ENCODE assay signal across 15 cellular contexts in genomic region chr19:54180691-54181091, GRCh38. TPM values are rescaled to one million over a fixed set of nuclear protein-coding genes. Genes with fewer than 3 reads are reported as not detected.
DNase-seq lines count a peak whose midpoint lies in the region; ATAC-seq, FAIRE-seq and TF ChIP-seq lines count a peak whose summit lies in the region.
"Had no signal": no experiment of that assay in that cellular context is flagged by ENCODE, and none has a peak within 500 bp of the region (broad histone marks: within the 10 kb centered on the region; RNA-seq: fewer than 3 reads in every experiment).

No MANE protein-coding gene starts in this region.

- no peaks in the 10 kb centered on the region for H3K79me2 ChIP-seq in PC-3 (ENCODE audit: low read length)
- no peaks in the 10 kb centered on the region for H3K79me2 ChIP-seq in H1 (ENCODE audit: control insufficient read depth in 1 of 2, insufficient read depth in 2 of 2, low read length in 2 of 2)
- peaks cover 15% of the 10 kb centered on the region for H3K79me2 ChIP-seq in SK-N-SH (ENCODE audit: insufficient read depth)

- H3K14ac ChIP-seq in H1 (ENCODE audit: insufficient read length) = no peak overlapping the region

- CTCF ChIA-PET in PC-3 (lab: Charles Lee) = interaction anchor here (0.7 kb wide), 1 partner anchor 85 kb away, joined by 3 read pairs; no protein-coding TSS in a partner anchor
- CTCF ChIA-PET in H1 (lab: Charles Lee; ENCODE audit: partially characterized antibody) = interaction anchor here (1.0 to 1.9 kb wide), 9 partner anchors 8 to 84 kb away, joined by 3 to 7 read pairs (median 4); partner anchors contain the start of genes LENG1 and MBOAT7
- CTCF ChIA-PET in SK-N-SH (lab: Yijun Ruan, JAX) = interaction anchor here (1.6 to 3.5 kb wide), 2 partner anchors 8 to 13 kb away, joined by 4 to 12 read pairs; no protein-coding TSS in a partner anchor

- no peak overlapping the region for H2BK15ac ChIP-seq in H1 (ENCODE audit: low read length)

- H3K9me3 ChIP-seq in BLaER1 (no peaks in the 10 kb centered on the region), PC-3 (ENCODE audit: low read length) (no peaks in the 10 kb centered on the region), H1 (ENCODE audit: insufficient read depth in 2 of 2, low read depth in 1 of 2, low read length in 1 of 2) (no peaks in the 10 kb centered on the region), mesodermal cell (ENCODE audit: control insufficient read depth, low read length) (no peaks in the 10 kb centered on the region), SK-N-SH (no peaks in the 10 kb centered on the region)
- H3K9me3 ChIP-seq: SJCRH30 had no signal

- H3K4me1 ChIP-seq in BLaER1 (peaks cover 30% of the 10 kb centered on the region), PC-3 (ENCODE audit: insufficient read depth, low read length) (no peaks in the 10 kb centered on the region), H1 (replicated peaks in 1 of 4; ENCODE audit: control insufficient read depth in 3 of 4, insufficient read depth in 4 of 4, low read length in 3 of 4) (peaks cover 0 to 7% (median 3%) of the 10 kb centered on the region in 4 experiments; a peak in 5 of 7 replicates), mesodermal cell (ENCODE audit: control insufficient read depth, insufficient read depth, low read length, poor library complexity, severe bottlenecking) (no peaks in the 10 kb centered on the region), SK-N-SH (ENCODE audit: control insufficient read depth in 1 of 2, insufficient read depth in 2 of 2, low read depth in 1 of 2, low read length in 1 of 2) (peaks cover 0 to 9% of the 10 kb centered on the region in 2 experiments; a peak in 1 of 4 replicates)

- no peak for TF ChIP-seq EP300 in H1 (IDR thresholded peaks at IDR 0.05; ENCODE audit: borderline replicate concordance in 1 of 2, low read depth in 2 of 2, low read length in 2 of 2)
- TF ChIP-seq EP300 in SK-N-SH (IDR thresholded peaks at IDR 0.05; ENCODE audit: borderline replicate concordance in 1 of 2, low read depth in 1 of 2, low read length in 1 of 2) = no peak

- no peaks in the 10 kb centered on the region; the same call in 1 of the 2 replicates for H3K23me2 ChIP-seq in H1 (ENCODE audit: low read depth, low read length)

- H3K23ac ChIP-seq in H1 (ENCODE audit: insufficient read length) = no peak overlapping the region

- no peaks in the 10 kb centered on the region for H3K79me1 ChIP-seq in H1 (ENCODE audit: low read depth, low read length)

- no peak overlapping the region for H2BK5ac ChIP-seq in H1 (ENCODE audit: low read depth, low read length)

- no peak overlapping the region for H2BK120ac ChIP-seq in H1 (replicated peaks; ENCODE audit: low read depth, low read length)

- H3K27me3 ChIP-seq in BLaER1 = no peaks in the 10 kb centered on the region
- H3K27me3 ChIP-seq in PC-3 (ENCODE audit: low read length) = no peaks in the 10 kb centered on the region
- no peaks in the 10 kb centered on the region for H3K27me3 ChIP-seq in H1 (replicated peaks in 1 of 4; ENCODE audit: control insufficient read depth in 3 of 4, extremely low read depth in 1 of 4, insufficient read depth in 3 of 4, low read length in 3 of 4)
- H3K27me3 ChIP-seq in SK-N-SH (ENCODE audit: insufficient read depth) = no peaks in the 10 kb centered on the region
- H3K27me3 ChIP-seq: SJCRH30 had no signal

- H4K8ac ChIP-seq in H1 (ENCODE audit: extremely low read depth, insufficient read depth, low read length) = peak overlapping the region; percentile 16; the same call in 1 of the 2 replicates

- no peak overlapping the region for H2BK12ac ChIP-seq in H1 (ENCODE audit: low read depth, low read length)

- FAIRE-seq in H1 (lab: Jason Lieb, UNC) = no peak

- H3K36me3 ChIP-seq in BLaER1 (peaks cover 68% of the 10 kb centered on the region), PC-3 (ENCODE audit: low read depth, low read length) (peaks cover 25% of the 10 kb centered on the region), H1 (ENCODE audit: control insufficient read depth in 2 of 4, insufficient read depth in 4 of 4, low read length in 3 of 4) (peaks cover 6 to 11% (median 7%) of the 10 kb centered on the region in 4 experiments; a peak in 6 of 8 replicates), mesodermal cell (ENCODE audit: control insufficient read depth, insufficient read depth, low read length) (peaks cover 87% of the 10 kb centered on the region), SK-N-SH (replicated peaks in 1 of 2; ENCODE audit: control insufficient read depth in 1 of 2, insufficient read depth in 2 of 2, low read length in 1 of 2) (peaks cover 28 to 33% of the 10 kb centered on the region in 2 experiments)

- no TSS peak for BruUV-seq in PC-3 (replicated peaks; lab: Mats Ljungman, UMichigan)

- H3K56ac ChIP-seq in H1 (replicated peaks; ENCODE audit: insufficient read length, low read depth, low read length) = no peak overlapping the region

- no peak overlapping the region for H3K18ac ChIP-seq in H1 (ENCODE audit: extremely low read depth, low read length)

- no peak overlapping the region for H4K91ac ChIP-seq in H1 (replicated peaks; ENCODE audit: insufficient read length, low read length)

- intact Hi-C loops in PC-3 (cut with micrococcal nuclease) = no loop called here

- peak; percentile 1 for DNase-seq in PC-3
- DNase-seq in H1 (ENCODE audit: low read depth in 1 of 2, low spot score in 2 of 2) = no peak
- DNase-seq in NCI-H524 (lab: John Stamatoyannopoulos, UW) = no peak
- DNase-seq in SK-N-SH = no peak
- DNase-seq in GDM1 (lab: John Stamatoyannopoulos, UW) = no peak
- no peak for DNase-seq in NCI-H1694 treated with DMSO at 0.1 percent for 48 hours (lab: John Stamatoyannopoulos, UW)
- DNase-seq: CD4-positive, alpha-beta memory T cell; DMS79; NCI-H2171 treated with DMSO at 0.1 percent for 48 hours had no signal

- H3K27ac ChIP-seq in BLaER1 (0 out of 2 replicates have a peak overlapping the region, but pooled peaks have one; percentile 30), PC-3 (ENCODE audit: low read length) (no peak overlapping the region), H1 (ENCODE audit: low read depth, low read length) (peak overlapping the region; percentile 17; the same call in 1 of the 2 replicates), mesodermal cell (ENCODE audit: low read depth, low read length, severe bottlenecking) (peak overlapping the region; percentile 59), SK-N-SH (ENCODE audit: low read depth in 2 of 2, low read length in 1 of 2) (no peak overlapping the region)
- H3K27ac ChIP-seq: RWPE1, SJCRH30 had no signal

- WGBS in H1 (ENCODE audit: extremely low coverage in 1 of 2, insufficient coverage in 1 of 2, insufficient read length in 1 of 2, insufficient replicate concordance in 2 of 2, low coverage in 1 of 2, low lambda C conversion rate in 2 of 2, missing lambda C conversion rate in 1 of 2), 2 experiments = 89% methylated on average over 1 of the region's 37 CpGs; no CpG with 5 or more reads in 1 of the 2 experiments
- 95% methylated on average over 36 of the region's 37 CpGs for WGBS in mesodermal cell (ENCODE audit: insufficient coverage in 2 of 2), 2 experiments
- 98% methylated on average over 36 of the region's 37 CpGs for WGBS in SK-N-SH (ENCODE audit: low lambda C conversion rate)

- TF ChIP-seq RAD21 in H1 (IDR thresholded peaks at IDR 0.05 in 1 of 2, conservative IDR thresholded peaks at IDR 0.05 in 1 of 2; ENCODE audit: low read depth in 2 of 2, low read length in 2 of 2) (no peak), SK-N-SH (IDR thresholded peaks at IDR 0.05; ENCODE audit: low read length) (no peak)

- H2AK5ac ChIP-seq in H1 (ENCODE audit: low read depth, low read length) = no peak overlapping the region

- no peak for TF ChIP-seq POLR2A in H1 (IDR thresholded peaks at IDR 0.05; ENCODE audit: control extremely low read depth in 1 of 2, low read depth in 2 of 2, low read length in 2 of 2)

- TF ChIP-seq CTCF in PC-3 (conservative IDR thresholded peaks at IDR 0.05; ENCODE audit: low read depth, low read length) (no peak), H1 (IDR thresholded peaks at IDR 0.05; ENCODE audit: control extremely low read depth in 1 of 3, insufficient read depth in 1 of 3, low read depth in 1 of 3, low read length in 3 of 3) (no peak), SK-N-SH (IDR thresholded peaks at IDR 0.05) (no peak)

- H3F3A ChIP-seq in PC-3 (ENCODE audit: low read length, unreplicated experiment) (no peaks in the 10 kb centered on the region), SK-N-SH (replicated peaks; ENCODE audit: insufficient read depth) (peaks cover 3% of the 10 kb centered on the region)

- H3K4me3 ChIP-seq in BLaER1 = no peak overlapping the region
- H3K4me3 ChIP-seq in PC-3 (ENCODE audit: low read length) = no peak overlapping the region
- no peak overlapping the region for H3K4me3 ChIP-seq in H1 (ENCODE audit: extremely low read depth in 1 of 4, insufficient read depth in 2 of 4, low read depth in 3 of 4, low read length in 4 of 4)
- no peak overlapping the region for H3K4me3 ChIP-seq in mesodermal cell (ENCODE audit: extremely low read depth, insufficient read depth, low read length, poor library complexity, severe bottlenecking)
- H3K4me3 ChIP-seq in SK-N-SH (ENCODE audit: low read depth in 2 of 2, low read length in 1 of 2) = no peak overlapping the region
- H3K4me3 ChIP-seq: SJCRH30 had no signal

- H4K20me1 ChIP-seq in BLaER1 (peaks cover 17% of the 10 kb centered on the region), PC-3 (ENCODE audit: low read length) (no peaks in the 10 kb centered on the region), H1 (replicated peaks in 1 of 2; ENCODE audit: control insufficient read depth in 1 of 2, insufficient read depth in 2 of 2, low read length in 2 of 2) (peaks cover 10 to 15% of the 10 kb centered on the region in 2 experiments), SK-N-SH (ENCODE audit: insufficient read depth) (peaks cover 5% of the 10 kb centered on the region; the same call in 1 of the 2 replicates)

- H2AFZ ChIP-seq in PC-3 (ENCODE audit: low read length) (no peak overlapping the region), H1 (ENCODE audit: low read length) (no peak overlapping the region), SK-N-SH (ENCODE audit: low read depth) (no peak overlapping the region)

- H3K4me2 ChIP-seq in BLaER1 (peak overlapping the region; percentile 76), PC-3 (ENCODE audit: low read length) (no peak overlapping the region), H1 (ENCODE audit: insufficient read depth in 1 of 2, low read depth in 2 of 2, low read length in 2 of 2) (no peak overlapping the region), SK-N-SH (no peak overlapping the region)

- no peak overlapping the region for H4K5ac ChIP-seq in H1 (ENCODE audit: insufficient read length, low read depth, low read length)

- no peaks in the 10 kb centered on the region for H3K9me2 ChIP-seq in PC-3 (replicated peaks; ENCODE audit: low read length)
- H3K9me2 ChIP-seq in SK-N-SH = no peaks in the 10 kb centered on the region

- 0 out of 2 replicates have a peak overlapping the region, but pooled peaks have one; percentile 38 for H3K9ac ChIP-seq in BLaER1
- H3K9ac ChIP-seq in PC-3 (ENCODE audit: low read length) = no peak overlapping the region
- H3K9ac ChIP-seq in H1 (replicated peaks in 1 of 4; ENCODE audit: extremely low read depth in 1 of 4, low read depth in 3 of 4, low read length in 3 of 4) = no peak overlapping the region; a peak in 1 of 7 replicates
- no peak overlapping the region for H3K9ac ChIP-seq in SK-N-SH

- no peak overlapping the region for H3K4ac ChIP-seq in H1 (replicated peaks; ENCODE audit: insufficient read length, low read depth, low read length)

- ATAC-seq in PC-3 = no peak

- no peak overlapping the region for H2BK20ac ChIP-seq in H1 (ENCODE audit: low read length)

- POLR2A ChIA-PET in PC-3 (lab: Charles Lee; ENCODE audit: unreplicated experiment) = no interaction called here
- POLR2A ChIA-PET in H1 (lab: Charles Lee; ENCODE audit: partially characterized antibody) = interaction anchor here (1.2 to 28.7 kb wide), 3 partner anchors 8 to 27 kb away, joined by 4 to 909 read pairs (median 23); partner anchors contain the start of genes MBOAT7 and RPS9
- POLR2A ChIA-PET in SK-N-SH (lab: Yijun Ruan, JAX) = no interaction called here

RNA-seq across cellular contexts. Expression of gene TMC4, which starts 7.7 kb away (rescaled TPM):
- 11.2 and 13.4 TPM in 2 replicates for total RNA-seq in PC-3 (2014; rRNA removed)
- 5.5 and 6.8 TPM in 2 replicates for total RNA-seq in H1 (2021; fragmentation: NEBNext Ultra II Directional; extraction: Animal tissue kit (Norgen Biotek cat#: 25700))
- 6.3 and 12.8 TPM in 2 replicates for polyA plus RNA-seq in H1 (2011; rRNA removed)
- polyA plus RNA-seq in H1 (2011; cell fraction: cytosol; rRNA removed) = 4.3 TPM
- 15.9 TPM for polyA plus RNA-seq in H1 (2011; cell fraction: nucleus; rRNA removed)
- polyA plus RNA-seq in H1 (2012, experiment 1 of 2) = 6.0 to 13.0 TPM (median 9.6 TPM) in 4 replicates
- 4.5 TPM for polyA plus RNA-seq in H1 (2012, experiment 2 of 2)
- polyA plus RNA-seq in H1 (2013, experiment 1 of 2) = 4.2 TPM
- 5.4 TPM for polyA plus RNA-seq in H1 (2013, experiment 2 of 2)
- polyA minus RNA-seq in H1 (2011; rRNA and poly(A)+ RNA removed) = 0.57 and 0.85 TPM in 2 replicates
- not detected for polyA minus RNA-seq in H1 (2011; cell fraction: cytosol; rRNA and poly(A)+ RNA removed)
- 2.9 TPM for polyA minus RNA-seq in H1 (2011; cell fraction: nucleus; rRNA and poly(A)+ RNA removed)
- polyA plus RNA-seq in mesodermal cell (2013, experiment 1 of 2) = 0.63 TPM
- 0.76 TPM for polyA plus RNA-seq in mesodermal cell (2013, experiment 2 of 2)
- 2.7 and 2.8 TPM in 2 replicates for polyA plus RNA-seq in SK-N-SH (2012; rRNA removed)
- polyA plus RNA-seq in SK-N-SH (2012; cell fraction: cytosol; rRNA removed) = 0.66 and 1.2 TPM in 2 replicates
- 11.2 and 15.7 TPM in 2 replicates for polyA plus RNA-seq in SK-N-SH (2012; cell fraction: nucleus; rRNA removed)
- total RNA-seq: H4, SJCRH30 had no signal
- polyA plus RNA-seq: IgD-negative memory B cell had no signal

RNA-seq across cellular contexts. Expression of gene MBOAT7, which starts 8.7 kb away (rescaled TPM):
- 231 and 261 TPM in 2 replicates for total RNA-seq in PC-3 (2014; rRNA removed)
- 90.9 and 103 TPM in 2 replicates for total RNA-seq in H1 (2021; fragmentation: NEBNext Ultra II Directional; extraction: Animal tissue kit (Norgen Biotek cat#: 25700))
- polyA plus RNA-seq in H1 (2011; rRNA removed) (85.5 and 147 TPM in 2 replicates), SK-N-SH (2012; rRNA removed) (65.4 and 80.8 TPM in 2 replicates)
- 55.1 TPM for polyA plus RNA-seq in H1 (2011; cell fraction: cytosol; rRNA removed)
- 111 TPM for polyA plus RNA-seq in H1 (2011; cell fraction: nucleus; rRNA removed)
- polyA plus RNA-seq in H1 (2012, experiment 1 of 2) = 67.8 to 94.5 TPM (median 90.7 TPM) in 4 replicates
- polyA plus RNA-seq in H1 (2012, experiment 2 of 2) = 98.0 TPM
- polyA plus RNA-seq in H1 (2013, experiment 1 of 2) = 186 TPM
- polyA plus RNA-seq in H1 (2013, experiment 2 of 2) = 198 TPM
- polyA minus RNA-seq in H1 (2011; rRNA and poly(A)+ RNA removed) = 25.7 and 31.5 TPM in 2 replicates
- 60.0 TPM for polyA minus RNA-seq in H1 (2011; cell fraction: cytosol; rRNA and poly(A)+ RNA removed)
- 54.3 TPM for polyA minus RNA-seq in H1 (2011; cell fraction: nucleus; rRNA and poly(A)+ RNA removed)
- 240 TPM for polyA plus RNA-seq in mesodermal cell (2013, experiment 1 of 2)
- polyA plus RNA-seq in mesodermal cell (2013, experiment 2 of 2) = 192 TPM
- 36.0 and 53.3 TPM in 2 replicates for polyA plus RNA-seq in SK-N-SH (2012; cell fraction: cytosol; rRNA removed)
- 142 and 172 TPM in 2 replicates for polyA plus RNA-seq in SK-N-SH (2012; cell fraction: nucleus; rRNA removed)

RNA-seq across cellular contexts. Expression of gene TSEN34, which starts 10.4 kb away (rescaled TPM):
- 122 and 173 TPM in 2 replicates for total RNA-seq in PC-3 (2014; rRNA removed)
- total RNA-seq in H1 (2021; fragmentation: NEBNext Ultra II Directional; extraction: Animal tissue kit (Norgen Biotek cat#: 25700)) = 22.5 and 24.2 TPM in 2 replicates
- polyA plus RNA-seq in H1 (2011; rRNA removed) (52.3 and 55.4 TPM in 2 replicates), SK-N-SH (2012; rRNA removed) (82.1 and 84.1 TPM in 2 replicates)
- 35.5 TPM for polyA plus RNA-seq in H1 (2011; cell fraction: cytosol; rRNA removed)
- 34.2 TPM for polyA plus RNA-seq in H1 (2011; cell fraction: nucleus; rRNA removed)
- 10.7 to 23.5 TPM (median 21.4 TPM) in 4 replicates for polyA plus RNA-seq in H1 (2012, experiment 1 of 2)
- polyA plus RNA-seq in H1 (2012, experiment 2 of 2) = 30.6 TPM
- polyA plus RNA-seq in H1 (2013, experiment 1 of 2) = 23.3 TPM
- 23.9 TPM for polyA plus RNA-seq in H1 (2013, experiment 2 of 2)
- 9.1 and 15.3 TPM in 2 replicates for polyA minus RNA-seq in H1 (2011; rRNA and poly(A)+ RNA removed)
- polyA minus RNA-seq in H1 (2011; cell fraction: cytosol; rRNA and poly(A)+ RNA removed) = 14.9 TPM
- 13.4 TPM for polyA minus RNA-seq in H1 (2011; cell fraction: nucleus; rRNA and poly(A)+ RNA removed)
- 54.2 TPM for polyA plus RNA-seq in mesodermal cell (2013, experiment 1 of 2)
- 41.3 TPM for polyA plus RNA-seq in mesodermal cell (2013, experiment 2 of 2)
- polyA plus RNA-seq in SK-N-SH (2012; cell fraction: cytosol; rRNA removed) = 45.3 and 70.5 TPM in 2 replicates
- 54.9 and 66.9 TPM in 2 replicates for polyA plus RNA-seq in SK-N-SH (2012; cell fraction: nucleus; rRNA removed)

RNA-seq across cellular contexts. Expression of gene RPS9, which starts 20.0 kb away (rescaled TPM):
- total RNA-seq in PC-3 (2014; rRNA removed) = 3,477 and 3,621 TPM in 2 replicates
- 1,609 and 1,661 TPM in 2 replicates for total RNA-seq in H1 (2021; fragmentation: NEBNext Ultra II Directional; extraction: Animal tissue kit (Norgen Biotek cat#: 25700))
- 4,172 and 4,900 TPM in 2 replicates for polyA plus RNA-seq in H1 (2011; rRNA removed)
- polyA plus RNA-seq in H1 (2011; cell fraction: cytosol; rRNA removed) = 5,332 TPM
- 5,270 TPM for polyA plus RNA-seq in H1 (2011; cell fraction: nucleus; rRNA removed)
- polyA plus RNA-seq in H1 (2012, experiment 1 of 2) = 3,362 to 4,178 TPM (median 3,966 TPM) in 4 replicates
- polyA plus RNA-seq in H1 (2012, experiment 2 of 2) = 9,430 TPM
- 2,233 TPM for polyA plus RNA-seq in H1 (2013, experiment 1 of 2)
- polyA plus RNA-seq in H1 (2013, experiment 2 of 2) = 2,125 TPM
- polyA minus RNA-seq in H1 (2011; rRNA and poly(A)+ RNA removed) = 567 and 625 TPM in 2 replicates
- polyA minus RNA-seq in H1 (2011; cell fraction: cytosol; rRNA and poly(A)+ RNA removed) = 569 TPM
- 727 TPM for polyA minus RNA-seq in H1 (2011; cell fraction: nucleus; rRNA and poly(A)+ RNA removed)
- polyA plus RNA-seq in mesodermal cell (2013, experiment 1 of 2) = 1,693 TPM
- polyA plus RNA-seq in mesodermal cell (2013, experiment 2 of 2) = 1,592 TPM
- 3,441 and 3,815 TPM in 2 replicates for polyA plus RNA-seq in SK-N-SH (2012; rRNA removed)
- 2,410 and 3,106 TPM in 2 replicates for polyA plus RNA-seq in SK-N-SH (2012; cell fraction: cytosol; rRNA removed)
- 1,220 and 1,672 TPM in 2 replicates for polyA plus RNA-seq in SK-N-SH (2012; cell fraction: nucleus; rRNA removed)

RNA-seq across cellular contexts. Expression of gene LENG1, which starts 21.2 kb away (rescaled TPM):
- 13.6 and 18.8 TPM in 2 replicates for total RNA-seq in PC-3 (2014; rRNA removed)
- 4.4 and 4.6 TPM in 2 replicates for total RNA-seq in H1 (2021; fragmentation: NEBNext Ultra II Directional; extraction: Animal tissue kit (Norgen Biotek cat#: 25700))
- polyA plus RNA-seq in H1 (2011; rRNA removed) = 1.2 and 1.5 TPM in 2 replicates
- 2.4 TPM for polyA plus RNA-seq in H1 (2011; cell fraction: cytosol; rRNA removed)
- polyA plus RNA-seq in H1 (2011; cell fraction: nucleus; rRNA removed) = 2.1 TPM
- polyA plus RNA-seq in H1 (2012, experiment 1 of 2) = 3.9 to 5.0 TPM (median 4.4 TPM) in 4 replicates
- polyA plus RNA-seq in H1 (2012, experiment 2 of 2) = 2.5 TPM
- polyA plus RNA-seq in H1 (2013, experiment 1 of 2) = 4.3 TPM
- polyA plus RNA-seq in H1 (2013, experiment 2 of 2) = 4.5 TPM
- polyA minus RNA-seq in H1 (2011; rRNA and poly(A)+ RNA removed) = 0.10 and 0.25 TPM in 2 replicates
- polyA minus RNA-seq in H1 (2011; cell fraction: cytosol; rRNA and poly(A)+ RNA removed) = 0.95 TPM
- polyA minus RNA-seq in H1 (2011; cell fraction: nucleus; rRNA and poly(A)+ RNA removed) = 1.6 TPM
- 6.3 TPM for polyA plus RNA-seq in mesodermal cell (2013, experiment 1 of 2)
- 5.9 TPM for polyA plus RNA-seq in mesodermal cell (2013, experiment 2 of 2)
- polyA plus RNA-seq in SK-N-SH (2012; rRNA removed) = 7.7 and 11.4 TPM in 2 replicates
- 8.3 and 8.4 TPM in 2 replicates for polyA plus RNA-seq in SK-N-SH (2012; cell fraction: cytosol; rRNA removed)
- 7.5 and 10.1 TPM in 2 replicates for polyA plus RNA-seq in SK-N-SH (2012; cell fraction: nucleus; rRNA removed)

Comparison
In these comparisons a context has a peak if more than half of its experiments do, and no peak if none do; other contexts are left out.
1. H3K27ac ChIP-seq: peak in BLaER1 (single experiment), H1 (single experiment) and mesodermal cell (single experiment); none in PC-3 (single experiment) and SK-N-SH (0 of 2).